1 cellular context compared by ENCODE assay signal in genomic region chr14:45709541-45709940, GRCh38.
TF ChIP-seq lines count a peak whose summit lies in the region.

No MANE protein-coding gene starts in this region.

TF ChIP-seq in GM12878, 131 proteins besides CTCF, POLR2A, EP300 and RAD21 (continued from another document):
- TF ChIP-seq ATF2 (IDR thresholded peaks at IDR 0.05; ENCODE audit: low read length): no peak
- no peak for TF ChIP-seq ATF7 (IDR thresholded peaks at IDR 0.05; ENCODE audit: low read depth)
- peak; percentile 74 for TF ChIP-seq IKZF1 (conservative IDR thresholded peaks at IDR 0.05)
- TF ChIP-seq FOXM1 (IDR thresholded peaks at IDR 0.05; ENCODE audit: low read depth, low read length): no peak
- TF ChIP-seq SRF (IDR thresholded peaks at IDR 0.05; ENCODE audit: low read depth in 2 of 2, low read length in 2 of 2): no peak
- no peak for TF ChIP-seq SKIL (IDR thresholded peaks at IDR 0.05; ENCODE audit: low read depth, poor library complexity, severe bottlenecking)
